8 cellular contexts compared by ENCODE assay signal in genomic region chr6:34055223-34055933, GRCh38.
A peak's percentile ranks its signal among the peaks of the same experiment; 100 is the strongest.
DNase-seq lines count a peak whose midpoint lies in the region; ATAC-seq, FAIRE-seq and TF ChIP-seq lines count a peak whose summit lies in the region.

No MANE protein-coding gene starts in this region.

- H3K4me3 ChIP-seq in IMR-90 (ENCODE audit: insufficient read depth, low read depth, low read length) (no peak overlapping the region), fibroblast of villous mesenchyme (ENCODE audit: low read depth, low read length) (no peak overlapping the region), ovary (no peak overlapping the region), tibial artery (no peak overlapping the region)

- no peak overlapping the region for H3K18ac ChIP-seq in IMR-90 (ENCODE audit: low read depth, low read length)

- H3K36me3 Mint-ChIP-seq in activated T-cell treated with anti-CD3 and anti-CD28 coated beads, Interleukin-2, amount 50 U/mL, for 72 hours (ENCODE audit: insufficient read depth in 2 of 2) = no peaks in the 10 kb centered on the region

- H2AFZ ChIP-seq in IMR-90 (replicated peaks; ENCODE audit: low read length, poor library complexity) = no peak overlapping the region

- H3K9ac ChIP-seq in IMR-90 (ENCODE audit: low read depth, low read length) = no peak overlapping the region

- H3K4me2 ChIP-seq in IMR-90 (ENCODE audit: low read depth, low read length) = no peak overlapping the region

- no peaks in the 10 kb centered on the region for H3K9me1 ChIP-seq in IMR-90 (ENCODE audit: insufficient read depth, low read length)

- H2BK20ac ChIP-seq in IMR-90 (ENCODE audit: low read depth, low read length) = peak overlapping the region; percentile 6; the same call in 1 of the 2 replicates

- H3K9me3 ChIP-seq in IMR-90 (ENCODE audit: control insufficient read depth, insufficient read depth, low read length) = no peaks in the 10 kb centered on the region
- H3K9me3 ChIP-seq in ovary = no peaks in the 10 kb centered on the region
- no peaks in the 10 kb centered on the region for H3K9me3 ChIP-seq in tibial artery

- H3K14ac ChIP-seq in IMR-90 (replicated peaks; ENCODE audit: low read depth, low read length) = no peak overlapping the region

- H4K8ac ChIP-seq in IMR-90 (ENCODE audit: low read depth in 2 of 2, low read length in 2 of 2) = no peak overlapping the region

- dilution Hi-C loops in IMR-90 (cut with HindIII; ENCODE audit: low sequenced_read_pairs, unreplicated experiment) = no loop called here

- no peak for FAIRE-seq in RCC 7860 (lab: Jason Lieb, UNC)

- intact Hi-C loops in IMR-90 (cut with micrococcal nuclease) = loop anchor here (1.0 kb wide), 1 partner anchor 99 kb away; no protein-coding TSS in a partner anchor
- intact Hi-C loops in ovary (cut with DNase I) = loop anchor here in 1 of 4 donors (10.0 kb wide), 1 partner anchor 99 kb away; no protein-coding TSS in a partner anchor
- intact Hi-C loops in tibial artery (cut with DNase I; ENCODE audit: low total_unique reads) = no loop called here

- no peak for TF ChIP-seq EP300 in ovary (IDR thresholded peaks at IDR 0.05)

- no peak overlapping the region for H4K91ac ChIP-seq in IMR-90 (ENCODE audit: insufficient read depth, low read depth, low read length)

- no peaks in the 10 kb centered on the region for H3K36me3 ChIP-seq in IMR-90 (ENCODE audit: control insufficient read depth, insufficient read depth, low read length)
- H3K36me3 ChIP-seq in ovary = no peaks in the 10 kb centered on the region
- no peaks in the 10 kb centered on the region for H3K36me3 ChIP-seq in tibial artery

- in situ Hi-C loops in IMR-90 (cut with MboI; ENCODE audit: low sequenced_read_pairs) = no loop called here

- no peak overlapping the region for H2BK5ac ChIP-seq in IMR-90 (ENCODE audit: low read depth, low read length, poor library complexity, severe bottlenecking)

- H3K27me3 Mint-ChIP-seq in activated T-cell treated with anti-CD3 and anti-CD28 coated beads, Interleukin-2, amount 50 U/mL, for 72 hours (ENCODE audit: low read depth) = no peaks in the 10 kb centered on the region

- peak overlapping the region; percentile 39 for H2AK9ac ChIP-seq in IMR-90 (replicated peaks; ENCODE audit: low read depth, low read length, poor library complexity)

- WGBS in IMR-90 (ENCODE audit: extremely low coverage in 2 of 2, insufficient read length in 1 of 2), 2 experiments = 80% methylated on average over 10 of the region's 18 CpGs; no CpG with 5 or more reads in 1 of the 2 experiments
- 69 to 73% (median 70%) methylated on average over 18 of the region's 18 CpGs for WGBS in ovary, 3 donors

- no peaks in the 10 kb centered on the region for H3K79me1 ChIP-seq in IMR-90 (ENCODE audit: low read depth in 1 of 2, low read length in 2 of 2)

- no peak overlapping the region for H2BK120ac ChIP-seq in IMR-90 (ENCODE audit: low read depth, low read length)

- H3K4me1 ChIP-seq in IMR-90 (ENCODE audit: control insufficient read depth, insufficient read depth, low read length) = no peaks in the 10 kb centered on the region
- peaks cover 3% of the 10 kb centered on the region for H3K4me1 ChIP-seq in ovary (ENCODE audit: insufficient read depth)
- H3K4me1 ChIP-seq in tibial artery = peaks cover 0 to 10% (median 7%) of the 10 kb centered on the region in 4 donors

- H2BK15ac ChIP-seq in IMR-90 (ENCODE audit: low read depth, low read length) = no peak overlapping the region

- peak; percentile 90 for DNase-seq in D341Med (ENCODE audit: low spot score)
- peak; percentile 51 for DNase-seq in IMR-90
- DNase-seq in RCC 7860 (ENCODE audit: low spot score) = peak; percentile 5
- DNase-seq in activated T-cell treated with anti-CD3 and anti-CD28 coated beads, Interleukin-2, amount 50 U/mL, for 72 hours = peak; percentile 68 to 72
- DNase-seq in fibroblast of villous mesenchyme (ENCODE audit: low read depth) = peak; percentile 60
- DNase-seq in ovary = peak; percentile 34 to 73 (median 57)
- DNase-seq in tibial artery = peak in 1 of 2 donors; percentile 33

- no peak overlapping the region for H3K4me3 Mint-ChIP-seq in activated T-cell treated with anti-CD3 and anti-CD28 coated beads, Interleukin-2, amount 50 U/mL, for 72 hours

- no peak overlapping the region for H3K27ac ChIP-seq in IMR-90 (ENCODE audit: insufficient read depth, low read length)
- H3K27ac ChIP-seq in ovary = no peak overlapping the region
- H3K27ac ChIP-seq in tibial artery = no peak overlapping the region

- no peak overlapping the region for H4K5ac ChIP-seq in IMR-90 (ENCODE audit: low read depth, low read length)

- CTCF ChIA-PET in IMR-90 (lab: Yijun Ruan, JAX) = interaction anchor here (0.6 to 1.7 kb wide), 10 partner anchors 9 to 284 kb away, joined by 3 to 8 read pairs (median 3); no protein-coding TSS in a partner anchor

- no peaks in the 10 kb centered on the region for H4K20me1 ChIP-seq in IMR-90 (ENCODE audit: insufficient read depth, low read length)

- no peaks in the 10 kb centered on the region for H3K9me3 Mint-ChIP-seq in activated T-cell treated with anti-CD3 and anti-CD28 coated beads, Interleukin-2, amount 50 U/mL, for 72 hours

- ATAC-seq in IMR-90 (ENCODE audit: low read depth) (peak; percentile 74), GM19463 (IDR thresholded peaks at IDR 0.05; ENCODE audit: unreplicated experiment) (no peak)
- ATAC-seq in activated T-cell treated with anti-CD3 and anti-CD28 coated beads, Interleukin-2, amount 50 U/mL, for 72 hours (replicated peaks in 1 of 2) = peak; percentile 78 to 79

- TF ChIP-seq CTCF in IMR-90 (conservative IDR thresholded peaks at IDR 0.05; ENCODE audit: low read depth, low read length) = peak; percentile 68
- TF ChIP-seq CTCF in fibroblast of villous mesenchyme (IDR thresholded peaks at IDR 0.05; ENCODE audit: insufficient read depth, low read depth, low read length) = peak; percentile 78
- TF ChIP-seq CTCF in ovary (IDR thresholded peaks at IDR 0.05) = peak; percentile 16 to 28 (median 16)
- TF ChIP-seq CTCF in tibial artery (IDR thresholded peaks at IDR 0.05) = peak; percentile 40 to 53

- H3K23ac ChIP-seq in IMR-90 (ENCODE audit: low read depth, low read length) = no peak overlapping the region

- TF ChIP-seq POLR2A in IMR-90 (IDR thresholded peaks at IDR 0.05; ENCODE audit: low read depth, low read length) (no peak), ovary (IDR thresholded peaks at IDR 0.05) (no peak)

- H2AK5ac ChIP-seq in IMR-90 (ENCODE audit: low read depth, low read length) = no peak overlapping the region

- POLR2A ChIA-PET in IMR-90 (lab: Charles Lee; ENCODE audit: unreplicated experiment) = interaction anchor here (0.6 kb wide), 1 partner anchor 371 kb away, joined by 3 read pairs; no protein-coding TSS in a partner anchor

- BruUV-seq in IMR-90 (replicated peaks; lab: Mats Ljungman, UMichigan) = no TSS peak

- no peak overlapping the region for H3K4ac ChIP-seq in IMR-90 (ENCODE audit: low read depth, low read length)

- H3K27ac Mint-ChIP-seq in activated T-cell treated with anti-CD3 and anti-CD28 coated beads, Interleukin-2, amount 50 U/mL, for 72 hours = no peak overlapping the region

- H3K56ac ChIP-seq in IMR-90 (ENCODE audit: extremely low read depth, insufficient read depth, low read length) = no peak overlapping the region

- H3K4me1 Mint-ChIP-seq in activated T-cell treated with anti-CD3 and anti-CD28 coated beads, Interleukin-2, amount 50 U/mL, for 72 hours (ENCODE audit: low read depth) = no peaks in the 10 kb centered on the region

- H3K27me3 ChIP-seq in IMR-90 (ENCODE audit: control insufficient read depth, insufficient read depth, low read length) = peaks cover 45% of the 10 kb centered on the region
- no peaks in the 10 kb centered on the region for H3K27me3 ChIP-seq in ovary
- H3K27me3 ChIP-seq in tibial artery = peaks cover 0 to 49% of the 10 kb centered on the region in 2 donors

- peak; percentile 48 for TF ChIP-seq RAD21 in IMR-90 (IDR thresholded peaks at IDR 0.05; ENCODE audit: low read length)

TF ChIP-seq in IMR-90, 13 proteins besides CTCF, POLR2A, EP300 and RAD21:
- TF ChIP-seq CHD1 (IDR thresholded peaks at IDR 0.05; ENCODE audit: low read depth, low read length) (no peak), SMC3 (IDR thresholded peaks at IDR 0.05; ENCODE audit: low read depth, low read length) (peak; percentile 58), CEBPB (IDR thresholded peaks at IDR 0.05; ENCODE audit: low read depth, low read length) (no peak)

Comparison
In these comparisons a context has a peak if more than half of its experiments do, and no peak if none do; other contexts are left out.
1. CTCF ChIP-seq: peak in every context shown above with its lines; median percentile 78 in fibroblast of villous mesenchyme; 68 in IMR-90; 46 in tibial artery; 16 in ovary.